In the genomic region with DNA sequence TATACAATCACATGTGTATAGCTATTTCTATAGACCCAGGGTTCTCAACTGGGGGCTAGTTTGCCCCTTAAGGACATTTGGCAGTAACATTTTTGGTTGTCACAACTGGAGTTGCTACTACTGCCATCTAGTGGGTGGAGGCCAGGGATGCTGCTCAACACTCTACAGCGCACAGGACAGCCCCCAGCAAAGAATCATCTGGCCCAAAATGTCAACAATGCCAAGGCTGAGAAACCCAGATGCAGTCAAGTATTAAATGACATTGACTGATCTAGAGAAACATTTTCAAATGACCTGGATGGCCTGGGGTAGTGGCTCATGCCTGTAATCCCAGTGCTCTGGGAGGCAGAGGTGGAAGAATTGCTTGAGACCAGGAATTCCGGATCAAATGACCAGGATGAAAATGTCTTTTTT, we compare ENCODE assay signal across 8 cellular contexts. TPM values are rescaled to one million over a fixed set of nuclear protein-coding genes. Genes with fewer than 3 reads are reported as not detected.
DNase-seq lines count a peak whose midpoint lies in the region; ATAC-seq and TF ChIP-seq lines count a peak whose summit lies in the region.

No MANE protein-coding gene starts in this region.

- H3K4me1 ChIP-seq in DOHH2 (ENCODE audit: control insufficient read depth, low read length) (0 out of 2 replicates have a peak, but pooled peaks cover under 1% of the 10 kb centered on the region), tibial artery (peaks cover 0 to 83% (median 37%) of the 10 kb centered on the region in 4 donors)

- no peaks in the 10 kb centered on the region; the same call in 1 of the 2 replicates for H3F3A ChIP-seq in DOHH2 (ENCODE audit: control insufficient read depth, insufficient read depth)

- peak; percentile 63 for DNase-seq in MV-4-11 (lab: John Stamatoyannopoulos, UW)
- DNase-seq in activated CD4-positive, CD25-positive, alpha-beta regulatory T cell (lab: John Stamatoyannopoulos, UW): peak; percentile 27 to 52 (median 36)
- peak; percentile 37 for DNase-seq in cerebellar cortex (ENCODE audit: low spot score)
- DNase-seq in naive thymus-derived CD8-positive, alpha-beta T cell: peak; percentile 22 to 81 (median 55)
- peak in 1 of 2 donors; percentile 30 for DNase-seq in tibial artery

- peak overlapping the region in 8 of 10 donors; percentile 7 to 74 (median 57) for H3K27ac Mint-ChIP-seq in naive thymus-derived CD8-positive, alpha-beta T cell

- H3K4me3 Mint-ChIP-seq in naive thymus-derived CD8-positive, alpha-beta T cell: peak overlapping the region in 1 of 10 donors; percentile 43

- H3K9me2 ChIP-seq in DOHH2 (replicated peaks; ENCODE audit: control insufficient read depth, low read length): no peaks in the 10 kb centered on the region

- H4K20me1 ChIP-seq in DOHH2 (ENCODE audit: control insufficient read depth, insufficient read depth, low read depth, low read length): no peaks in the 10 kb centered on the region

- no peaks in the 10 kb centered on the region for H3K79me2 ChIP-seq in DOHH2 (ENCODE audit: control insufficient read depth, low read length)

- ATAC-seq in GM21528 (IDR thresholded peaks at IDR 0.05; ENCODE audit: low FRiP score, unreplicated experiment): peak; percentile 55
- peak; percentile 85 to 92 for ATAC-seq in naive thymus-derived CD8-positive, alpha-beta T cell
- no peak for ATAC-seq in HG03196 (IDR thresholded peaks at IDR 0.05; ENCODE audit: unreplicated experiment)

- H3K27ac ChIP-seq in DOHH2 (ENCODE audit: low read depth, low read length) (no peak overlapping the region), tibial artery (peak overlapping the region in 1 of 2 donors; percentile 57)

- H3K36me3 ChIP-seq in DOHH2 (ENCODE audit: control insufficient read depth, low read length) (no peaks in the 10 kb centered on the region), tibial artery (peaks cover 0 to 7% (median 5%) of the 10 kb centered on the region in 3 donors)

- H3K4me1 Mint-ChIP-seq in naive thymus-derived CD8-positive, alpha-beta T cell: peaks cover 23 to 41% (median 35%) of the 10 kb centered on the region in 4 donors

- H3K4me2 ChIP-seq in DOHH2 (ENCODE audit: low read length): no peak overlapping the region

- POLR2A ChIA-PET in naive thymus-derived CD8-positive, alpha-beta T cell (lab: Charles Lee): no interaction called here

- H3K9me3 ChIP-seq in DOHH2 (ENCODE audit: control insufficient read depth, insufficient read depth, low read length): no peaks in the 10 kb centered on the region
- H3K9me3 ChIP-seq in tibial artery: no peaks in the 10 kb centered on the region

- intact Hi-C loops in tibial artery (cut with DNase I; ENCODE audit: low total_unique reads): loop anchor here (10.0 kb wide), 1 partner anchor 80 kb away; a partner anchor contains a TSS

- TF ChIP-seq CTCF in DOHH2 (IDR thresholded peaks at IDR 0.05; ENCODE audit: low read depth, low read length, poor library complexity, severe bottlenecking) (peak; percentile 81), tibial artery (IDR thresholded peaks at IDR 0.05) (peak; percentile 17 to 48)

- H3K27me3 Mint-ChIP-seq in naive thymus-derived CD8-positive, alpha-beta T cell: no peaks in the 10 kb centered on the region

- H3K27me3 ChIP-seq in DOHH2 (ENCODE audit: control insufficient read depth, low read length): peaks cover 15% of the 10 kb centered on the region
- H3K27me3 ChIP-seq in tibial artery: no peaks in the 10 kb centered on the region

- H3K4me3 ChIP-seq in DOHH2 (ENCODE audit: low read length) (no peak overlapping the region), tibial artery (no peak overlapping the region)

- peaks cover 0 to 3% (median 0%) of the 10 kb centered on the region in 9 donors for H3K9me3 Mint-ChIP-seq in naive thymus-derived CD8-positive, alpha-beta T cell

- H3K36me3 Mint-ChIP-seq in naive thymus-derived CD8-positive, alpha-beta T cell: peaks cover 0 to 32% (median 12%) of the 10 kb centered on the region in 3 donors

RNA-seq across cellular contexts. Expression of a gene that starts 5.8 kb away (rescaled TPM):
- 10 to 100 TPM; 14.8 to 18.6 TPM for total RNA-seq in naive thymus-derived CD8-positive, alpha-beta T cell
- polyA plus RNA-seq in naive thymus-derived CD8-positive, alpha-beta T cell: 10 to 100 TPM in 2 of 3 donors, 1 to 10 TPM in 1; 7.7 to 16.9 (median 12.4) TPM

RNA-seq across cellular contexts. Expression of a gene that starts 38.6 kb away (rescaled TPM):
- 10 to 100 TPM; 16.7 to 18.4 TPM for total RNA-seq in naive thymus-derived CD8-positive, alpha-beta T cell
- polyA plus RNA-seq in naive thymus-derived CD8-positive, alpha-beta T cell: 10 to 100 TPM; 12.3 to 16.1 (median 12.5) TPM

RNA-seq across cellular contexts. Expression of a gene that starts 48.7 kb away (rescaled TPM):
- 1 to 10 TPM; 3.2 to 5.0 TPM for total RNA-seq in naive thymus-derived CD8-positive, alpha-beta T cell
- 1 to 10 TPM; 2.0 to 3.1 (median 2.1) TPM for polyA plus RNA-seq in naive thymus-derived CD8-positive, alpha-beta T cell
